11 cellular contexts compared by ENCODE assay signal in the genomic region with DNA sequence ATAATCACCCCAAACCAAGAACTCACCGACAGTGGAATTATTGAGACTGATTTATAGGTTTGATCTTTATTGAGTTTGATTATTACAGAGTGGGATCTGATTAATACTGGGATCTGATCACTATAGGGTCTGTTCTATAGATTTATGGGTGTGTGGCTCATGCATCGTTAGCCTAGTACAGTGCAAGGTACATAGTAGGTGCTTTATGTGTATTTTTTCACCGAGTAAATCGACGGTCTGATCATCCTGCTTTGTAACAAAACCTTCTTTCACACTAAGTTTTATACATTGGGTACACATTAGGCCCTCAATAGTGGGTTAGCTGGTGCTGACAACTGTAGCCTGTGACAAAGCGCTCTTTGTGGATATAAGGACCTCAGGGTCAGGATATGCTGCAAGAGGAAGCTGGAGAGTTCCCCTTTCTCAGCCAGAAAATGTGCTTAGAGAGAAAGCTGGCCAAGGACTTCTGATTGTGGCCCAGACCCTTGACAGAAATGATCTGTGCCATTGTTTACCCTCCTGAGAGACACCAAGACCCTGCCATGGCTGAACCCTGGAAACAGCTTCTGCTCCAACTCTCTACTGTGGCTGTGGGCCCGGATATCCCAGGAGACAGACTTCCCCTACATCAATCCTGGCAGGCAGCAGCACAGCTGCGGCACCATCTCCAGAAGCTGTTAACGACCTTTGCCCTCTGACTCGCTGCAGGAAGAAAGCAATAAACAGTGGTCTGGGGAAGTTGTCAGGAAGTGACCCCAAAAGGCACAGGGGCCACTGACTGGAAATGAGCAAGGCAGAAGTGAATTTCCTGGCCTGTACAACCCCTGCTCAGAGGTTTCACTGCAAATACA. TPM values are rescaled to one million over a fixed set of nuclear protein-coding genes. Genes with fewer than 3 reads are reported as not detected.
DNase-seq lines count a peak whose midpoint lies in the region; ATAC-seq and TF ChIP-seq lines count a peak whose summit lies in the region.
"Had no signal": no experiment of that assay in that cellular context is flagged by ENCODE, and none has a peak within 500 bp of the region (broad histone marks: within the 10 kb centered on the region; RNA-seq: fewer than 3 reads in every experiment).

No MANE protein-coding gene starts in this region.

- H3K27ac Mint-ChIP-seq in GM23338 (no peak overlapping the region), T-helper 17 cell (no peak overlapping the region)

- H3K27me3 Mint-ChIP-seq in GM23338 (ENCODE audit: insufficient read depth, low read depth, poor library complexity) (peaks cover 18% of the 10 kb centered on the region), T-helper 17 cell (no peaks in the 10 kb centered on the region)

- H3K9me3 Mint-ChIP-seq in GM23338 = no peaks in the 10 kb centered on the region

- H3K79me2 ChIP-seq in GM23338 (replicated peaks; ENCODE audit: insufficient read depth) = no peaks in the 10 kb centered on the region

- no peak overlapping the region for H2AFZ ChIP-seq in GM23338

- no peak for ATAC-seq in thoracic aorta (ENCODE audit: insufficient number of reproducible peaks, low FRiP score, low read depth)
- no peak for ATAC-seq in GM23338
- ATAC-seq in T-helper 17 cell = no peak

- TF ChIP-seq CTCF in choroid plexus epithelial cell (conservative IDR thresholded peaks at IDR 0.05; ENCODE audit: low read depth, low read length) = no peak
- TF ChIP-seq CTCF in liver (IDR thresholded peaks at IDR 0.05; ENCODE audit: low read depth, low read length, missing input control) = no peak
- no peak for TF ChIP-seq CTCF in thoracic aorta (IDR thresholded peaks at IDR 0.05)
- TF ChIP-seq CTCF in GM23338 (conservative IDR thresholded peaks at IDR 0.05; ENCODE audit: low read depth in 2 of 2) = no peak

- no peaks in the 10 kb centered on the region for H3K9me3 ChIP-seq in liver (ENCODE audit: control insufficient read depth in 4 of 4, low read length in 3 of 4)
- no peaks in the 10 kb centered on the region for H3K9me3 ChIP-seq in thoracic aorta
- H3K9me3 ChIP-seq in T-helper 17 cell (ENCODE audit: control insufficient read depth, low read length, poor library complexity, severe bottlenecking) = no peaks in the 10 kb centered on the region
- H3K9me3 ChIP-seq: SJSA1 had no signal

- H3K9me2 ChIP-seq in GM23338 (ENCODE audit: insufficient read depth) = no peaks in the 10 kb centered on the region

- H3K36me3 Mint-ChIP-seq in GM23338 (ENCODE audit: low read depth) (no peaks in the 10 kb centered on the region), T-helper 17 cell (ENCODE audit: low read depth) (no peaks in the 10 kb centered on the region)

- no peak overlapping the region for H3K4me3 ChIP-seq in choroid plexus epithelial cell (ENCODE audit: low read depth, low read length)
- H3K4me3 ChIP-seq in liver (ENCODE audit: low read depth in 1 of 3, low read length in 3 of 3) = no peak overlapping the region
- no peak overlapping the region for H3K4me3 ChIP-seq in thoracic aorta
- no peak overlapping the region for H3K4me3 ChIP-seq in GM23338
- H3K4me3 ChIP-seq: SJSA1 had no signal

- H4K20me1 ChIP-seq in GM23338 (replicated peaks; ENCODE audit: insufficient read depth) = no peaks in the 10 kb centered on the region

- no peak overlapping the region for H3K4me2 ChIP-seq in GM23338

- H3K9ac ChIP-seq in liver (ENCODE audit: low read depth in 1 of 2, low read length in 2 of 2) = peak overlapping the region in 1 of 2 donors; percentile 32

- WGBS in liver = 47% methylated on average over 10 of the region's 10 CpGs

- H3K27ac ChIP-seq in liver (ENCODE audit: low read depth in 1 of 2, low read length in 2 of 2) (peak overlapping the region; percentile 59 to 69), thoracic aorta (peak overlapping the region; percentile 50 to 58), GM23338 (ENCODE audit: low read depth) (no peak overlapping the region)
- H3K27ac ChIP-seq: 22Rv1, SJSA1 had no signal

- H3K36me3 ChIP-seq in liver (ENCODE audit: control insufficient read depth in 4 of 4, insufficient read depth in 3 of 4, low read depth in 1 of 4, low read length in 3 of 4) (no peaks in the 10 kb centered on the region), thoracic aorta (peaks cover 36% of the 10 kb centered on the region), GM23338 (ENCODE audit: insufficient read depth) (no peaks in the 10 kb centered on the region)
- H3K36me3 ChIP-seq: SJSA1 had no signal

- peak; percentile 31 to 44 for TF ChIP-seq RAD21 in liver (IDR thresholded peaks at IDR 0.05)

- H3K4me3 Mint-ChIP-seq in GM23338 (no peak overlapping the region), T-helper 17 cell (no peak overlapping the region)

- H3K27me3 ChIP-seq in liver (ENCODE audit: control insufficient read depth in 4 of 4, insufficient read depth in 4 of 4, low read length in 3 of 4) (no peaks in the 10 kb centered on the region), thoracic aorta (replicated peaks; ENCODE audit: insufficient read depth) (no peaks in the 10 kb centered on the region), GM23338 (ENCODE audit: insufficient read depth) (peaks cover 19% of the 10 kb centered on the region)
- H3K27me3 ChIP-seq: SJSA1 had no signal

- H3K4me1 Mint-ChIP-seq in GM23338 = peaks cover 3% of the 10 kb centered on the region; the same call in 2 of the 3 replicates
- H3K4me1 Mint-ChIP-seq in T-helper 17 cell = peaks cover 10% of the 10 kb centered on the region

- H3F3A ChIP-seq in GM23338 (replicated peaks; ENCODE audit: low read depth) = no peaks in the 10 kb centered on the region

- DNase-seq in DMS53 (lab: John Stamatoyannopoulos, UW) (peak; percentile 36), DMS53 treated with DMSO at 0.1 percent for 48 hours (lab: John Stamatoyannopoulos, UW; ENCODE audit: unreplicated experiment) (no peak), choroid plexus epithelial cell (ENCODE audit: low read depth) (peak; percentile 70), thoracic aorta (ENCODE audit: low spot score) (no peak), GM23338 (ENCODE audit: low spot score) (no peak), NCI-H1694 treated with DMSO at 0.1 percent for 48 hours (lab: John Stamatoyannopoulos, UW) (no peak), T-helper 17 cell (no peak)
- DNase-seq: GOT3 had no signal

- H3K4me1 ChIP-seq in liver (ENCODE audit: control insufficient read depth in 4 of 4, insufficient read depth in 4 of 4, low read length in 3 of 4) = peaks cover 3 to 42% (median 29%) of the 10 kb centered on the region in 4 donors
- H3K4me1 ChIP-seq in thoracic aorta (ENCODE audit: control insufficient read depth in 1 of 2, low read depth in 2 of 2) = peaks cover 29 to 62% of the 10 kb centered on the region in 2 donors
- no peaks in the 10 kb centered on the region; the same call in 1 of the 2 replicates for H3K4me1 ChIP-seq in GM23338 (ENCODE audit: insufficient read depth)
- H3K4me1 ChIP-seq: SJSA1 had no signal

TF ChIP-seq in liver, 16 proteins besides CTCF, POLR2A, EP300 and RAD21 (continues in another document):
- TF ChIP-seq, protein P1, sequence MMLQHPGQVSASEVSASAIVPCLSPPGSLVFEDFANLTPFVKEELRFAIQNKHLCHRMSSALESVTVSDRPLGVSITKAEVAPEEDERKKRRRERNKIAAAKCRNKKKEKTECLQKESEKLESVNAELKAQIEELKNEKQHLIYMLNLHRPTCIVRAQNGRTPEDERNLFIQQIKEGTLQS (IDR thresholded peaks at IDR 0.05) = no peak
- TF ChIP-seq, protein P2, sequence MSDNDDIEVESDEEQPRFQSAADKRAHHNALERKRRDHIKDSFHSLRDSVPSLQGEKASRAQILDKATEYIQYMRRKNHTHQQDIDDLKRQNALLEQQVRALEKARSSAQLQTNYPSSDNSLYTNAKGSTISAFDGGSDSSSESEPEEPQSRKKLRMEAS (IDR thresholded peaks at IDR 0.05) = peak; percentile 88
- TF ChIP-seq HNF4G (IDR thresholded peaks at IDR 0.05) = no peak

TF ChIP-seq in GM23338, 12 proteins besides CTCF, POLR2A, EP300 and RAD21 (continues in another document):
- TF ChIP-seq NANOG (IDR thresholded peaks at IDR 0.05; ENCODE audit: borderline replicate concordance) = no peak
- no peak for TF ChIP-seq STAT1 (IDR thresholded peaks at IDR 0.05; ENCODE audit: unreplicated experiment)
- TF ChIP-seq ZNF114 (CRISPR knock-in tag; IDR thresholded peaks at IDR 0.05) = no peak
- no peak for TF ChIP-seq POLR2AphosphoS5 (IDR thresholded peaks at IDR 0.05; ENCODE audit: low read depth)

RNA-seq across cellular contexts. Expression of a gene that starts 16.1 kb away (rescaled TPM):
- total RNA-seq in liver (100 to 1,000 TPM in 1 of 2 donors, 10 to 100 TPM in 1; 71.3 to 108 TPM), thoracic aorta (10 to 100 TPM; 66.7 to 75.6 TPM), T-helper 17 cell (10 to 100 TPM; 77.1 to 84.6 TPM)
- polyA plus RNA-seq in liver (100 to 1,000 TPM in 1 of 2 donors, 10 to 100 TPM in 1; 52.8 to 102 TPM), GM23338 (2016; fragmentation: Nextera tagmentation; extraction: Ambion mirVana) (18.7 and 21.7 TPM in 2 replicates)
- total RNA-seq in GM23338 (2014; rRNA removed; shearing (Covaris generic)) = 49.7 and 73.5 TPM in 2 replicates

RNA-seq across cellular contexts. Expression of a gene that starts 20.3 kb away (rescaled TPM):
- total RNA-seq in liver (1 to 10 TPM; 8.6 to 8.9 TPM), thoracic aorta (10 to 100 TPM; 62.3 to 73.5 TPM), T-helper 17 cell (1 to 10 TPM; 1.8 to 8.0 TPM)
- polyA plus RNA-seq in liver (1 to 10 TPM in 1 of 2 donors, under 1 TPM in 1; 0.68 to 3.0 TPM), GM23338 (2016; fragmentation: Nextera tagmentation; extraction: Ambion mirVana) (1.9 and 2.3 TPM in 2 replicates)
- total RNA-seq in GM23338 (2014; rRNA removed; shearing (Covaris generic)) = 16.5 and 20.7 TPM in 2 replicates

RNA-seq across cellular contexts. Expression of a gene that starts 23.3 kb away (rescaled TPM):
- total RNA-seq in liver (10 to 100 TPM; 10.5 to 18.8 TPM), thoracic aorta (10 to 100 TPM; 39.5 to 40.0 TPM), T-helper 17 cell (100 to 1,000 TPM; 124 to 132 TPM)
- polyA plus RNA-seq in liver (10 to 100 TPM; 44.2 to 58.1 TPM), GM23338 (2016; fragmentation: Nextera tagmentation; extraction: Ambion mirVana) (253 and 277 TPM in 2 replicates)
- total RNA-seq in GM23338 (2014; rRNA removed; shearing (Covaris generic)) = 102 and 108 TPM in 2 replicates

RNA-seq across cellular contexts. Expression of a gene that starts 31.7 kb away (rescaled TPM):
- total RNA-seq in liver (10 to 100 TPM; 50.5 to 69.1 TPM), thoracic aorta (100 to 1,000 TPM; 338 to 588 TPM), T-helper 17 cell (10 to 100 TPM; 70.2 to 70.6 TPM)
- polyA plus RNA-seq in liver (10 to 100 TPM; 29.6 to 45.9 TPM), GM23338 (2016; fragmentation: Nextera tagmentation; extraction: Ambion mirVana) (62.6 and 64.5 TPM in 2 replicates)
- 75.1 and 91.0 TPM in 2 replicates for total RNA-seq in GM23338 (2014; rRNA removed; shearing (Covaris generic))

RNA-seq across cellular contexts. Expression of a gene that starts 31.9 kb away (rescaled TPM):
- total RNA-seq in liver (10 to 100 TPM; 10.5 to 11.9 TPM), thoracic aorta (10 to 100 TPM; 13.9 to 35.8 TPM), T-helper 17 cell (10 to 100 TPM; 18.5 to 26.7 TPM)
- polyA plus RNA-seq in liver (10 to 100 TPM; 10.3 to 12.6 TPM), GM23338 (2016; fragmentation: Nextera tagmentation; extraction: Ambion mirVana) (13.5 and 13.7 TPM in 2 replicates)
- 7.4 and 9.8 TPM in 2 replicates for total RNA-seq in GM23338 (2014; rRNA removed; shearing (Covaris generic))

Comparison
In these comparisons a context has a peak if more than half of its experiments do, and no peak if none do; other contexts are left out.
1. DNase-seq: peak in DMS53 (single experiment) and choroid plexus epithelial cell (single experiment); none in DMS53 treated with DMSO at 0.1 percent for 48 hours (single experiment), thoracic aorta (single experiment), GM23338 (single experiment), NCI-H1694 treated with DMSO at 0.1 percent for 48 hours (single experiment) and T-helper 17 cell (0 of 3).